In genomic region chr4:54107951-54108740, GRCh38 we compare ENCODE assay signal across 13 cellular contexts. TPM values are rescaled to one million over a fixed set of nuclear protein-coding genes. Genes with fewer than 3 reads are reported as not detected.
A peak's percentile ranks its signal among the peaks of the same experiment; 100 is the strongest.
DNase-seq lines count a peak whose midpoint lies in the region; ATAC-seq and TF ChIP-seq lines count a peak whose summit lies in the region.
"Had no signal": no experiment of that assay in that cellular context is flagged by ENCODE, and none has a peak within 500 bp of the region (broad histone marks: within the 10 kb centered on the region; RNA-seq: fewer than 3 reads in every experiment).

No MANE protein-coding gene starts in this region.

- no peaks in the 10 kb centered on the region for H3K36me3 ChIP-seq in osteoblast (ENCODE audit: insufficient read depth, low read length)

- H3K4me3 ChIP-seq in epithelial cell of esophagus (ENCODE audit: low read length): no peak overlapping the region
- H3K4me3 ChIP-seq in osteoblast (ENCODE audit: insufficient read depth, low read length): peak overlapping the region; percentile 35

- no peak overlapping the region for H3K27ac ChIP-seq in osteoblast (ENCODE audit: low read depth, low read length)
- H3K27ac ChIP-seq: testis had no signal

- H3K79me2 ChIP-seq in osteoblast (ENCODE audit: insufficient read depth, low read length): no peaks in the 10 kb centered on the region

- peaks cover 27% of the 10 kb centered on the region for H3K27me3 ChIP-seq in osteoblast (ENCODE audit: insufficient read depth, low read length)
- H3K27me3 ChIP-seq: testis had no signal

- DNase-seq in T-helper 17 cell (no peak), epithelial cell of esophagus (ENCODE audit: low read depth) (no peak), osteoblast (ENCODE audit: insufficient read length, low spot score, missing footprints) (no peak), HT-29 (ENCODE audit: low spot score) (no peak), globus pallidus (ENCODE audit: low spot score) (no peak)
- DNase-seq: activated CD4-positive, alpha-beta T cell treated with anti-CD3 and anti-CD28 coated beads, Interleukin-2, amount 50 U/mL, for 1 hour; testis had no signal

- no peaks in the 10 kb centered on the region for H4K20me1 ChIP-seq in osteoblast (ENCODE audit: insufficient read depth, low read length)

- ATAC-seq in T-helper 17 cell: no peak
- no peak for ATAC-seq in HG03039 (IDR thresholded peaks at IDR 0.05; ENCODE audit: unreplicated experiment)
- ATAC-seq: HepG2, sciatic nerve had no signal

- no peak overlapping the region for H2AFZ ChIP-seq in osteoblast (ENCODE audit: low read length)

- H3K27me3 Mint-ChIP-seq in T-helper 17 cell: peaks cover 92% of the 10 kb centered on the region

- peaks cover 13% of the 10 kb centered on the region for H3K4me1 Mint-ChIP-seq in T-helper 17 cell

- peaks cover 7% of the 10 kb centered on the region for H3K4me1 ChIP-seq in osteoblast (ENCODE audit: insufficient read depth, low read length)

- H3K9me3 ChIP-seq in T-helper 17 cell (ENCODE audit: control insufficient read depth, low read length, poor library complexity, severe bottlenecking) (no peaks in the 10 kb centered on the region), osteoblast (ENCODE audit: low read depth, low read length) (no peaks in the 10 kb centered on the region)
- H3K9me3 ChIP-seq: testis had no signal

- H3K4me2 ChIP-seq in osteoblast (ENCODE audit: insufficient read depth, low read length): peak overlapping the region; percentile 66

- TF ChIP-seq CTCF in GM12873 (IDR thresholded peaks at IDR 0.05; ENCODE audit: insufficient read depth, low read depth, low read length, missing control alignments) (peak; percentile 7), epithelial cell of esophagus (IDR thresholded peaks at IDR 0.05; ENCODE audit: insufficient read depth, low read depth, low read length, missing control alignments) (peak; percentile 9), osteoblast (IDR thresholded peaks at IDR 0.05; ENCODE audit: extremely low read depth, low read depth, low read length) (peak; percentile 7)

- peaks cover 4% of the 10 kb centered on the region for H3K36me3 Mint-ChIP-seq in T-helper 17 cell (ENCODE audit: low read depth)

- H3K4me3 Mint-ChIP-seq in T-helper 17 cell: peak overlapping the region; percentile 81

- H3K27ac Mint-ChIP-seq in T-helper 17 cell: peak overlapping the region; percentile 70

RNA-seq across cellular contexts. Expression of gene GSX2, which starts 8.2 kb away (rescaled TPM):
- total RNA-seq in T-helper 17 cell (not detected), osteoblast (not detected in 2 replicates)
- total RNA-seq in HT-29 (2014; rRNA removed; shearing (Covaris generic)): not detected in 2 replicates
- total RNA-seq: H4, HepG2, mononuclear cell had no signal

RNA-seq across cellular contexts. Expression of gene CHIC2, which starts 43.7 kb away (rescaled TPM):
- total RNA-seq in T-helper 17 cell (10 to 100 TPM; 43.0 to 70.1 TPM), osteoblast (66.6 and 73.1 TPM in 2 replicates)
- total RNA-seq in HT-29 (2014; rRNA removed; shearing (Covaris generic)): 15.2 and 15.5 TPM in 2 replicates
